In genomic region chr13:101271681-101272245, GRCh38 we compare ENCODE assay signal across 16 cellular contexts.
"Had no signal": no experiment of that assay in that cellular context is flagged by ENCODE, and none has a peak within 500 bp of the region (broad histone marks: within the 10 kb centered on the region; RNA-seq: fewer than 3 reads in every experiment).

No MANE protein-coding gene starts in this region.

- H2AFZ ChIP-seq: parathyroid adenoma had no signal

- DNase-seq: effector memory CD4-positive, alpha-beta T cell; glutamatergic neuron; islet precursor cell; mammary epithelial cell; natural killer cell; retina; spleen; stimulated activated CD4-positive, alpha-beta T cell treated with anti-CD3 and anti-CD28 coated beads, Interleukin-15, amount 100 ng/mL, for 24 hours; stimulated activated CD4-positive, alpha-beta T cell treated with anti-CD3 and anti-CD28 coated beads, Interleukin-1b, Interleukin-23, amount 100 ng/mL, for 48 hours; stimulated activated CD4-positive, alpha-beta T cell treated with anti-CD3 and anti-CD28 coated beads, Interleukin-4, amount 100 ng/mL, for 24 hours; tibial artery had no signal

- H3K4me1 ChIP-seq: esophagus muscularis mucosa, gastroesophageal sphincter, parathyroid adenoma, prostate gland, spleen, tibial artery had no signal

- H3K36me3 ChIP-seq: esophagus muscularis mucosa, gastroesophageal sphincter, prostate gland, spleen, tibial artery had no signal

- H3K27me3 ChIP-seq: esophagus muscularis mucosa, gastroesophageal sphincter, spleen, tibial artery had no signal

- H3K9me3 ChIP-seq: esophagus muscularis mucosa, gastroesophageal sphincter, prostate gland, spleen, tibial artery had no signal

- H3K4me3 ChIP-seq: esophagus muscularis mucosa, gastroesophageal sphincter, prostate gland, spleen, tibial artery had no signal

- H3K9ac ChIP-seq: parathyroid adenoma had no signal

- H3K27ac ChIP-seq: epithelial cell of prostate, esophagus muscularis mucosa, gastroesophageal sphincter, parathyroid adenoma, prostate gland, spleen, tibial artery had no signal
